ENCODE assay signal across 1 cellular context in the genomic region with DNA sequence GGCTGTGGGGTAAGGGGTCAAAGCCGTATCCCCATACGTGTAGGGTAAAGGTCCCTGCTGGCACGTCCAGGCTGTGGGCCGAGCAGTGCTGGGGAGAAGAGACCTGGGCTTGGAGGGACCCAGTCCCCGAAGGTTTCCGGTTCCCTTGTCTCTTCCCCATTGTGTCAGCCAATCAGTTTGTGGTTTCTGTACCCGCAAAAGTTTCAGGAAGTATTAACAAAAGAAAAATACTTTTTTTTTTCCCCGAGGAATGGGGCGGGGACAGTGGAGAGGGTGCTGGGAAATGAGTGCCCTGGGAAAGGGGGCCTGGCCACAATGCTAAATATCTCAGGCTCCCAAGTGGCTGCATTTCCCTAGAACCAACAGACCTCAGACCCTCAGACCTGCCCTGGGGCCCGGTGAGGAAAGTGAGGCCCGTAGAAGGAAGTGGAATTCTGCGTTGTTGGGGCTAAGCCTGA.
TF ChIP-seq lines count a peak whose summit lies in the region.

No MANE protein-coding gene starts in this region.

TF ChIP-seq in GM12878, 131 proteins besides CTCF, POLR2A, EP300 and RAD21:
- TF ChIP-seq KDM1A (IDR thresholded peaks at IDR 0.05; ENCODE audit: borderline replicate concordance) (no peak), RUNX3 (IDR thresholded peaks at IDR 0.05; ENCODE audit: low read length) (peak; percentile 80)
TF ChIP-seq in GM12878: peak in this region for 1.
